Comparison of ENCODE assay signal across 8 cellular contexts in genomic region chr15:76335851-76336253, GRCh38. TPM values are rescaled to one million over a fixed set of nuclear protein-coding genes. Genes with fewer than 3 reads are reported as not detected.
DNase-seq lines count a peak whose midpoint lies in the region; ATAC-seq and TF ChIP-seq lines count a peak whose summit lies in the region.

No MANE protein-coding gene starts in this region.

- H3K4me3 ChIP-seq in CD8-positive, alpha-beta T cell (ENCODE audit: low read depth, low read length): no peak overlapping the region
- H3K4me3 ChIP-seq in HFF-Myc (replicated peaks; ENCODE audit: low read depth, low read length): peak overlapping the region; percentile 75
- peak overlapping the region in 1 of 2 experiments; percentile 36 for H3K4me3 ChIP-seq in mesenchymal stem cell (ENCODE audit: insufficient read depth in 1 of 2, low read depth in 1 of 2, low read length in 2 of 2)

- H2BK5ac ChIP-seq in mesenchymal stem cell (ENCODE audit: low read depth, low read length, poor library complexity, severe bottlenecking): no peak overlapping the region

- H3K27ac ChIP-seq in CD8-positive, alpha-beta T cell (ENCODE audit: low read depth, low read length): no peak overlapping the region
- H3K27ac ChIP-seq in mesenchymal stem cell (ENCODE audit: low read length, poor library complexity, severe bottlenecking): no peak overlapping the region

- no peak for ATAC-seq in CD8-positive, alpha-beta T cell
- ATAC-seq in GM21515 (IDR thresholded peaks at IDR 0.05; ENCODE audit: unreplicated experiment) (no peak), GM21529 (IDR thresholded peaks at IDR 0.05; ENCODE audit: unreplicated experiment) (no peak)

- no peak overlapping the region for H3K18ac ChIP-seq in mesenchymal stem cell (ENCODE audit: low read depth in 1 of 2, low read length in 2 of 2)

- H4K91ac ChIP-seq in mesenchymal stem cell (ENCODE audit: low read length): no peak overlapping the region

- no peak overlapping the region for H2AFZ ChIP-seq in mesenchymal stem cell (ENCODE audit: low read depth, low read length)

- no peak overlapping the region for H3K9ac ChIP-seq in mesenchymal stem cell (ENCODE audit: low read length)

- H3K79me1 ChIP-seq in mesenchymal stem cell (replicated peaks; ENCODE audit: low read length, poor library complexity, severe bottlenecking): no peaks in the 10 kb centered on the region

- H2BK12ac ChIP-seq in mesenchymal stem cell (ENCODE audit: low read length in 2 of 2): no peak overlapping the region

- H2BK120ac ChIP-seq in mesenchymal stem cell (ENCODE audit: low read depth, low read length): no peak overlapping the region

- no peaks in the 10 kb centered on the region for H3K36me3 ChIP-seq in CD8-positive, alpha-beta T cell (ENCODE audit: insufficient read depth, low read length)
- H3K36me3 ChIP-seq in mesenchymal stem cell (ENCODE audit: control insufficient read depth in 1 of 2, insufficient read depth in 2 of 2, low read depth in 1 of 2, low read length in 2 of 2): no peaks in the 10 kb centered on the region

- DNase-seq in CD8-positive, alpha-beta T cell: no peak
- DNase-seq in HFF-Myc (ENCODE audit: extremely low read depth, low read depth) (no peak), mesenchymal stem cell (peak; percentile 32), KG1 (lab: John Stamatoyannopoulos, UW) (no peak), NCI-H345 treated with DMSO at 0.1 percent for 48 hours (lab: John Stamatoyannopoulos, UW; ENCODE audit: unreplicated experiment) (no peak)
- DNase-seq in activated CD4-positive, alpha-beta memory T cell treated with anti-CD3 and anti-CD28 coated beads for 36 hours: no peak

- CTCF ChIA-PET in CD8-positive, alpha-beta T cell (lab: Charles Lee): interaction anchor here (1.5 kb wide), 1 partner anchor 13 kb away, joined by 3 read pairs; no protein-coding TSS in a partner anchor
- CTCF ChIA-PET in activated CD4-positive, alpha-beta memory T cell treated with anti-CD3 and anti-CD28 coated beads for 36 hours (lab: Charles Lee): interaction anchor here (0.7 to 0.9 kb wide), 3 partner anchors 10 to 1928 kb away, joined by 3 to 5 read pairs (median 3); partner anchors contain the start of gene DNAJA4

- peaks cover 59% of the 10 kb centered on the region for H3K27me3 ChIP-seq in CD8-positive, alpha-beta T cell (ENCODE audit: insufficient read depth, low read length)
- H3K27me3 ChIP-seq in mesenchymal stem cell (ENCODE audit: control insufficient read depth in 1 of 2, insufficient read depth in 1 of 2, low read length in 2 of 2): peaks cover 62 to 86% of the 10 kb centered on the region in 2 experiments

- no peaks in the 10 kb centered on the region for H3K9me3 ChIP-seq in CD8-positive, alpha-beta T cell (ENCODE audit: low read length)
- H3K9me3 ChIP-seq in mesenchymal stem cell (ENCODE audit: control insufficient read depth, low read length): no peaks in the 10 kb centered on the region

- no peak for TF ChIP-seq CTCF in CD8-positive, alpha-beta T cell (IDR thresholded peaks at IDR 0.05)
- no peak for TF ChIP-seq CTCF in HFF-Myc (IDR thresholded peaks at IDR 0.05; ENCODE audit: low read depth, low read length, missing control alignments)

- H2AK5ac ChIP-seq in mesenchymal stem cell (ENCODE audit: low read length, severe bottlenecking): no peak overlapping the region

- H3K4me2 ChIP-seq in mesenchymal stem cell (ENCODE audit: low read length, poor library complexity, severe bottlenecking): peak overlapping the region; percentile 86

- H3K27ac Mint-ChIP-seq in CD8-positive, alpha-beta T cell: no peak overlapping the region
- no peak overlapping the region for H3K27ac Mint-ChIP-seq in activated CD4-positive, alpha-beta memory T cell treated with anti-CD3 and anti-CD28 coated beads for 36 hours

- no peak overlapping the region for H2BK15ac ChIP-seq in mesenchymal stem cell (ENCODE audit: low read depth, poor library complexity, severe bottlenecking)

- H4K8ac ChIP-seq in mesenchymal stem cell (ENCODE audit: low read length): no peak overlapping the region

- H3K4me1 ChIP-seq in CD8-positive, alpha-beta T cell (ENCODE audit: insufficient read depth, low read length): peaks cover 56% of the 10 kb centered on the region
- H3K4me1 ChIP-seq in mesenchymal stem cell (ENCODE audit: control insufficient read depth, insufficient read depth, low read depth, low read length): peaks cover 32% of the 10 kb centered on the region

- 0% methylated on average over 3 of the region's 11 CpGs for WGBS in mesenchymal stem cell

- peak overlapping the region in 1 of 2 experiments; percentile 61 for H3K23ac ChIP-seq in mesenchymal stem cell (ENCODE audit: low read length in 2 of 2)

- H3K14ac ChIP-seq in mesenchymal stem cell (ENCODE audit: low read length in 2 of 2): no peak overlapping the region

- POLR2A ChIA-PET in CD8-positive, alpha-beta T cell (lab: Charles Lee): interaction anchor here (1.2 to 1.6 kb wide), 2 partner anchors 8 to 19 kb away, joined by 3 to 5 read pairs; no protein-coding TSS in a partner anchor
- POLR2A ChIA-PET in activated CD4-positive, alpha-beta memory T cell treated with anti-CD3 and anti-CD28 coated beads for 36 hours (lab: Charles Lee): interaction anchor here (0.6 to 1.7 kb wide), 3 partner anchors 9 to 921 kb away, joined by 3 to 5 read pairs (median 5); partner anchors contain the start of gene ETFA

- intact Hi-C loops in CD8-positive, alpha-beta T cell (cut with DNase I, micrococcal nuclease): no loop called here
- intact Hi-C loops in activated CD4-positive, alpha-beta memory T cell treated with anti-CD3 and anti-CD28 coated beads for 36 hours (cut with micrococcal nuclease): loop anchor here (1.0 to 10.0 kb wide), 3 partner anchors 25 to 595 kb away; partner anchors contain the start of genes ETFA and RCN2

- H3K9me3 Mint-ChIP-seq in CD8-positive, alpha-beta T cell: no peaks in the 10 kb centered on the region
- no peaks in the 10 kb centered on the region for H3K9me3 Mint-ChIP-seq in activated CD4-positive, alpha-beta memory T cell treated with anti-CD3 and anti-CD28 coated beads for 36 hours

- H3K27me3 Mint-ChIP-seq in CD8-positive, alpha-beta T cell (ENCODE audit: low read depth): peaks cover 71% of the 10 kb centered on the region
- peaks cover 64% of the 10 kb centered on the region for H3K27me3 Mint-ChIP-seq in activated CD4-positive, alpha-beta memory T cell treated with anti-CD3 and anti-CD28 coated beads for 36 hours

- peaks cover 48% of the 10 kb centered on the region for H3K4me1 Mint-ChIP-seq in CD8-positive, alpha-beta T cell (ENCODE audit: low read depth)
- H3K4me1 Mint-ChIP-seq in activated CD4-positive, alpha-beta memory T cell treated with anti-CD3 and anti-CD28 coated beads for 36 hours (ENCODE audit: low read depth): peaks cover 42% of the 10 kb centered on the region

- H3K36me3 Mint-ChIP-seq in CD8-positive, alpha-beta T cell: no peaks in the 10 kb centered on the region
- H3K36me3 Mint-ChIP-seq in activated CD4-positive, alpha-beta memory T cell treated with anti-CD3 and anti-CD28 coated beads for 36 hours: no peaks in the 10 kb centered on the region

- H3K4ac ChIP-seq in mesenchymal stem cell (ENCODE audit: low read depth in 1 of 2, low read length in 2 of 2): no peak overlapping the region

- H3K4me3 Mint-ChIP-seq in CD8-positive, alpha-beta T cell: peak overlapping the region; percentile 65
- peak overlapping the region; percentile 49 for H3K4me3 Mint-ChIP-seq in activated CD4-positive, alpha-beta memory T cell treated with anti-CD3 and anti-CD28 coated beads for 36 hours

RNA-seq across cellular contexts. Expression of gene ISL2, which starts 0.7 kb away (rescaled TPM):
- not detected for total RNA-seq in CD8-positive, alpha-beta T cell
- under 1 TPM; 0.15 to 0.19 TPM for total RNA-seq in activated CD4-positive, alpha-beta memory T cell treated with anti-CD3 and anti-CD28 coated beads for 36 hours
- 0.30 TPM for polyA plus RNA-seq in mesenchymal stem cell (2013, experiment 1 of 2)
- 0.26 TPM for polyA plus RNA-seq in mesenchymal stem cell (2013, experiment 2 of 2)

RNA-seq across cellular contexts. Expression of gene ETFA, which starts 24.6 kb away (rescaled TPM):
- 10 to 100 TPM; 18.0 to 18.1 TPM for total RNA-seq in CD8-positive, alpha-beta T cell
- total RNA-seq in activated CD4-positive, alpha-beta memory T cell treated with anti-CD3 and anti-CD28 coated beads for 36 hours: 100 to 1,000 TPM; 169 to 173 TPM
- 77.6 TPM for polyA plus RNA-seq in mesenchymal stem cell (2013, experiment 1 of 2)
- polyA plus RNA-seq in mesenchymal stem cell (2013, experiment 2 of 2): 79.1 TPM

Comparison
In these comparisons a context has a peak if more than half of its experiments do, and no peak if none do; other contexts are left out.
1. RNA of gene ETFA, which starts 24.6 kb away (total RNA-seq): 169 to 173 TPM in activated CD4-positive, alpha-beta memory T cell treated with anti-CD3 and anti-CD28 coated beads for 36 hours; 18.0 to 18.1 TPM in CD8-positive, alpha-beta T cell; every median in the first group is over 4 times any median in the second.